ENCODE assay signal across 8 cellular contexts in the genomic region with DNA sequence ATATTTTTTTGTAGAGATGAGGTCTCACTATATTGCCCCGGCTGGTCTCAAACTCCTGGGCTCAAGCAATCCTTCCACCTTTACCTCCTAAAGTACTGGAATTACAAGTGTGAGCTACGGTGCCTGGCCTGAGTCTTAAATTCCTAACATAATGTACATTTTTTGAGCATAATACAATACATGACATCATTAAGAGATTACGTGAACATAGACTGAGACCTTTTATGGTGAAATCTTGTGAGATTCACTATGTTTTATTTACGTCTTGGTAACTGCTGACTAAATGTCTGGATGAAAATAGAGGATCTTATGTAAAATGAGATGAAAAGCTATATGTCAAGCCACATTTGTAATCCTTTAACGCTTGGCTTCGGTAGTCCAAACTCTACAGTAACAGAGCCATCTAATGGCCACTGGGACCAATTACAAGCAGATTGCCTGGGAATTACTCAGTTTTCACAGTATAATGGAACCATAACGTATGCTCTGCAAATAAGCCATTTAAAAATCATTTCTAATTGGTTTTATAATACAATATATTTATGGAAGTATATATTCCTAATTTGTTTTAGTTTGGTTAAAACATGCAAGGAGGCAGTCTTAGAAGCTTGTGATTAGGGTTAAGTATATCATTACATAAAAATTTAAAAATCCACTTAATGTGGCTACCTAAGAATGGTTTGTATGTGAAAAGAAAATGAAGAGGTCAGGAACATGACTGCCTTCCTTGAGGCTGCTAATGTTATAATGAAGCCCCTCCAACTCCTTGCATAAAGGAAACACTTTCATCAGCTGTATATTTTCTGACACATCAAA. TPM values are rescaled to one million over a fixed set of nuclear protein-coding genes. Genes with fewer than 3 reads are reported as not detected.
DNase-seq lines count a peak whose midpoint lies in the region; ATAC-seq and TF ChIP-seq lines count a peak whose summit lies in the region.

No MANE protein-coding gene starts in this region.

- H3K36me3 Mint-ChIP-seq in endothelial cell (ENCODE audit: low read depth, unreplicated experiment) = no peaks in the 10 kb centered on the region

- H3K4me3 Mint-ChIP-seq in endothelial cell (ENCODE audit: unreplicated experiment) = no peak overlapping the region

- no peaks in the 10 kb centered on the region for H3K9me3 Mint-ChIP-seq in endothelial cell (ENCODE audit: unreplicated experiment)

- no peaks in the 10 kb centered on the region for H3K27me3 Mint-ChIP-seq in endothelial cell (ENCODE audit: unreplicated experiment)

- H3K4me1 ChIP-seq in urinary bladder (ENCODE audit: insufficient read depth) = no peaks in the 10 kb centered on the region

- H3K4me3 ChIP-seq in AG09309 (ENCODE audit: control insufficient read depth, low read depth, low read length) (no peak overlapping the region), urinary bladder (ENCODE audit: low read depth, low read length) (no peak overlapping the region)

- DNase-seq in AG09309 (ENCODE audit: low read depth) = no peak
- peak; percentile 67 for DNase-seq in NCI-H146 (lab: John Stamatoyannopoulos, UW)
- DNase-seq in SW480 (ENCODE audit: low spot score) = peak; percentile 70
- peak; percentile 25 for DNase-seq in endothelial cell (ENCODE audit: low spot score)
- DNase-seq in midbrain (lab: John Stamatoyannopoulos, UW) = peak; percentile 59

- H3K4me1 Mint-ChIP-seq in endothelial cell (ENCODE audit: unreplicated experiment) = no peaks in the 10 kb centered on the region

- ATAC-seq in HG02588 (IDR thresholded peaks at IDR 0.05; ENCODE audit: unreplicated experiment) = no peak

- TF ChIP-seq CTCF in AG09309 (IDR thresholded peaks at IDR 0.05; ENCODE audit: control insufficient read depth, insufficient read depth, low read depth, low read length, missing control alignments) (peak; percentile 69), GM12874 (IDR thresholded peaks at IDR 0.05; ENCODE audit: insufficient read depth, low read depth, low read length) (peak; percentile 59), endothelial cell (IDR thresholded peaks at IDR 0.05; ENCODE audit: unreplicated experiment) (peak; percentile 15)

- H3K27ac Mint-ChIP-seq in endothelial cell (ENCODE audit: unreplicated experiment) = no peak overlapping the region

- H3K36me3 ChIP-seq in urinary bladder (ENCODE audit: insufficient read depth) = no peaks in the 10 kb centered on the region

- H3K27ac ChIP-seq in urinary bladder (ENCODE audit: low read depth) = peak overlapping the region; percentile 23

- WGBS in urinary bladder = 13% methylated on average over 7 of the region's 7 CpGs

RNA-seq across cellular contexts. Expression of gene EFCAB13, which starts 8.1 kb away (rescaled TPM):
- total RNA-seq in endothelial cell (ENCODE audit: unreplicated experiment) (4.6 TPM), urinary bladder (25.0 TPM)
- polyA plus RNA-seq in urinary bladder = 1.4 TPM

Comparison
In these comparisons a context has a peak if more than half of its experiments do, and no peak if none do; other contexts are left out.
1. CTCF ChIP-seq: peak in every context shown above with its lines; median percentile 69 in AG09309; 59 in GM12874; 15 in endothelial cell.